ENCODE assay signal across 1 cellular context in genomic region chr2:217956895-217957457, GRCh38.
TF ChIP-seq lines count a peak whose summit lies in the region.

No MANE protein-coding gene starts in this region.

TF ChIP-seq in HepG2, 621 proteins besides CTCF, POLR2A, EP300 and RAD21:
- TF ChIP-seq CBFB (CRISPR knock-in tag; IDR thresholded peaks at IDR 0.05) = no peak
- no peak for TF ChIP-seq ZNF382 (CRISPR knock-in tag; IDR thresholded peaks at IDR 0.05; ENCODE audit: borderline replicate concordance)
- no peak for TF ChIP-seq SP2 (CRISPR knock-in tag; IDR thresholded peaks at IDR 0.05)
- TF ChIP-seq CHD2 (IDR thresholded peaks at IDR 0.05; ENCODE audit: low read depth, low read length) = no peak
- no peak for TF ChIP-seq YY1 (IDR thresholded peaks at IDR 0.05; ENCODE audit: insufficient read depth, insufficient replicate concordance, low read depth, low read length)
- TF ChIP-seq MTA1 (CRISPR knock-in tag; IDR thresholded peaks at IDR 0.05; ENCODE audit: borderline replicate concordance) = no peak
- TF ChIP-seq MATR3 (CRISPR knock-in tag; IDR thresholded peaks at IDR 0.05) = no peak
- TF ChIP-seq BCLAF1 (IDR thresholded peaks at IDR 0.05) = no peak
- TF ChIP-seq HOXA7 (CRISPR knock-in tag; IDR thresholded peaks at IDR 0.05) = no peak
- no peak for TF ChIP-seq ZNF256 (CRISPR knock-in tag; conservative IDR thresholded peaks at IDR 0.05)
- no peak for TF ChIP-seq ZNF367 (CRISPR knock-in tag; IDR thresholded peaks at IDR 0.05; ENCODE audit: borderline replicate concordance)
